Comparison of ENCODE assay signal across 30 cellular contexts in the genomic region with DNA sequence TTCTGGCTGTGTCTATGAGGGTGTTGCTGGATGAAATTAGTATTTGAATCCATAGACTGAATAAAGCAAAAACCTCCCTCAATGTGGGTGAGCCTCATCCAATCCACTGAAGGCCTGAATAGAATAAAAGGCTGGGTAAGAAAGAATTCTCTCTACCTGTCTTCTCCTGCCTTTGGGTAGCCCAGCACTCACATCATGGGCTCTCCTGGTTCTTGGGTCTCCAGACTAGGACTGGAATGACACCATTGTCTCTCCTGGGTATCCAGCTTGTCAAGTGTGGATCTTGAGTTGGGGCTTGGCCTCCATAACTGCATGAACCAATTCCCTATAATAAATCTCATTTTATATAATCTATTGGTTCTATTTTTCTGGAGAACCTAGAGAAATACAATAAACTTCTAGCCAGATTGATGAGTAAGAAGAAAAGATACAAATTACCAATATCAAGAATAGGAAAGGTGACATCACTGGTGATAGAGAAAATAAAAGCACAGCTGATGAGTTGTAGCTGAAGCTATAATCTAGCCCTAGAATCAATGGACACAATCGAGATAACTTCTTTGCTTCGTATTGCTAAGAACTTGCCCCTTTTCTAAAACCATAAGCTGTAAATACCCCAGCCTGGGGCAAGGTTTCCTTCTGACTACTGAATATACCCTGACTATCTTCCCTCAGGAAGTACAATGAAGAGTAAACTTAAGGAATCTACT.
"Had no signal": no experiment of that assay in that cellular context is flagged by ENCODE, and none has a peak within 500 bp of the region (broad histone marks: within the 10 kb centered on the region; RNA-seq: fewer than 3 reads in every experiment).

No MANE protein-coding gene starts in this region.

- H3K4me3 Mint-ChIP-seq: naive thymus-derived CD8-positive, alpha-beta T cell; nephron; neural crest cell had no signal

- H3K4me1 ChIP-seq: lower lobe of right lung, prostate gland, stomach, thyroid gland, transverse colon, upper lobe of left lung, vagina had no signal

- H3K4me1 Mint-ChIP-seq: naive thymus-derived CD8-positive, alpha-beta T cell; nephron; neural crest cell had no signal

- ATAC-seq: left cardiac atrium; left lobe of liver; left ventricle myocardium superior; lower lobe of right lung; naive thymus-derived CD8-positive, alpha-beta T cell; right cardiac atrium; sciatic nerve had no signal

- H3K27ac ChIP-seq: lower lobe of right lung, pancreas, prostate gland, skin epidermis, stomach, testis, thyroid gland, transverse colon, upper lobe of left lung, vagina had no signal

- H3K27me3 Mint-ChIP-seq: naive thymus-derived CD8-positive, alpha-beta T cell had no signal

- H3K4me3 ChIP-seq: lower lobe of right lung, pancreas, prostate gland, skin epidermis, stomach, testis, thyroid gland, transverse colon, upper lobe of left lung, vagina had no signal

- H3K27ac Mint-ChIP-seq: nephron had no signal

- H3K9me3 ChIP-seq: pancreas, prostate gland, testis, thyroid gland had no signal

- DNase-seq: hippocampal formation; kidney glomerular epithelial cell; left cardiac atrium; left ventricle myocardium superior; lower lobe of right lung; mammary epithelial cell; mesenchymal stem cell; naive thymus-derived CD8-positive, alpha-beta T cell; nucleus accumbens; pancreas; posterior cingulate gyrus; retina; right cardiac atrium; stimulated activated CD4-positive, alpha-beta T cell treated with anti-CD3 and anti-CD28 coated beads, Interleukin-12 subunit alpha, Interleukin-12 subunit beta, amount 100 ng/mL, for 4 hours; stimulated activated CD4-positive, alpha-beta T cell treated with anti-CD3 and anti-CD28 coated beads, Interleukin-15, amount 100 ng/mL, for 24 hours; stimulated activated CD4-positive, alpha-beta T cell treated with anti-CD3 and anti-CD28 coated beads, Interleukin-2, amount 100 ng/mL, for 24 hours; stimulated activated CD4-positive, alpha-beta T cell treated with anti-CD3 and anti-CD28 coated beads, Interleukin-4, amount 100 ng/mL, for 1 hour; stimulated activated naive CD4-positive, alpha-beta T cell; stomach; testis; thyroid gland; transverse colon; upper lobe of left lung had no signal

- H3K36me3 ChIP-seq: lower lobe of right lung, pancreas, prostate gland, thyroid gland, transverse colon, upper lobe of left lung, vagina had no signal

- H3K27me3 ChIP-seq: pancreas, stomach, testis, thyroid gland, transverse colon, upper lobe of left lung, vagina had no signal
